17 cellular contexts compared by ENCODE assay signal in genomic region chr10:132130286-132131265, GRCh38.
"Had no signal": no experiment of that assay in that cellular context is flagged by ENCODE, and none has a peak within 500 bp of the region (broad histone marks: within the 10 kb centered on the region; RNA-seq: fewer than 3 reads in every experiment).

No MANE protein-coding gene starts in this region.

- H3K27ac ChIP-seq: breast epithelium, coronary artery, esophagus muscularis mucosa, prostate gland, tibial artery had no signal

- ATAC-seq: activated T-cell treated with anti-CD3 and anti-CD28 coated beads, Interleukin-2, amount 50 U/mL, for 72 hours; naive thymus-derived CD4-positive, alpha-beta T cell; stimulated activated effector memory CD8-positive, alpha-beta T cell treated with anti-CD3 and anti-CD28 coated beads, Interleukin-12 subunit alpha, Interleukin-12 subunit beta, amount 100 ng/mL, for 72 hours; stimulated activated naive CD8-positive, alpha-beta T cell treated with anti-CD3 and anti-CD28 coated beads, Interleukin-15, amount 100 ng/mL, for 72 hours had no signal

- H3K27me3 ChIP-seq: breast epithelium had no signal

- H3K9me3 ChIP-seq: breast epithelium, esophagus muscularis mucosa, prostate gland, tibial artery had no signal

- H3K4me1 ChIP-seq: breast epithelium, esophagus muscularis mucosa, prostate gland, tibial artery had no signal

- H3K4me3 Mint-ChIP-seq: activated T-cell treated with anti-CD3 and anti-CD28 coated beads, Interleukin-2, amount 50 U/mL, for 72 hours; naive thymus-derived CD4-positive, alpha-beta T cell; neural crest cell; stimulated activated effector memory CD8-positive, alpha-beta T cell treated with anti-CD3 and anti-CD28 coated beads, Interleukin-12 subunit alpha, Interleukin-12 subunit beta, amount 100 ng/mL, for 72 hours; stimulated activated naive CD8-positive, alpha-beta T cell treated with anti-CD3 and anti-CD28 coated beads, Interleukin-15, amount 100 ng/mL, for 72 hours had no signal

- H3K27ac Mint-ChIP-seq: activated T-cell treated with anti-CD3 and anti-CD28 coated beads, Interleukin-2, amount 50 U/mL, for 72 hours; naive thymus-derived CD4-positive, alpha-beta T cell; stimulated activated effector memory CD8-positive, alpha-beta T cell treated with anti-CD3 and anti-CD28 coated beads, Interleukin-12 subunit alpha, Interleukin-12 subunit beta, amount 100 ng/mL, for 72 hours; stimulated activated naive CD8-positive, alpha-beta T cell treated with anti-CD3 and anti-CD28 coated beads, Interleukin-15, amount 100 ng/mL, for 72 hours had no signal

- H3K4me3 ChIP-seq: breast epithelium, coronary artery, esophagus muscularis mucosa, lung, prostate gland, tibial artery had no signal

- H3K36me3 ChIP-seq: breast epithelium, prostate gland, tibial artery had no signal

- H3K36me3 Mint-ChIP-seq: stimulated activated effector memory CD8-positive, alpha-beta T cell treated with anti-CD3 and anti-CD28 coated beads, Interleukin-12 subunit alpha, Interleukin-12 subunit beta, amount 100 ng/mL, for 72 hours had no signal

- H3K4me1 Mint-ChIP-seq: stimulated activated effector memory CD8-positive, alpha-beta T cell treated with anti-CD3 and anti-CD28 coated beads, Interleukin-12 subunit alpha, Interleukin-12 subunit beta, amount 100 ng/mL, for 72 hours; stimulated activated naive CD8-positive, alpha-beta T cell treated with anti-CD3 and anti-CD28 coated beads, Interleukin-15, amount 100 ng/mL, for 72 hours had no signal

- H3K9me3 Mint-ChIP-seq: neural crest cell; stimulated activated effector memory CD8-positive, alpha-beta T cell treated with anti-CD3 and anti-CD28 coated beads, Interleukin-12 subunit alpha, Interleukin-12 subunit beta, amount 100 ng/mL, for 72 hours had no signal

- DNase-seq: activated CD4-positive, alpha-beta T cell treated with anti-CD3 and anti-CD28 coated beads, Interleukin-2, amount 50 U/mL, for 48 hours; activated gamma-delta T cell; activated naive CD4-positive, alpha-beta T cell treated with anti-CD3 and anti-CD28 coated beads, Interleukin-2, amount 50 U/mL, for 16 hours; activated T-cell treated with anti-CD3 and anti-CD28 coated beads, Interleukin-2, amount 50 U/mL, for 72 hours; hippocampal formation; naive thymus-derived CD4-positive, alpha-beta T cell; stimulated activated CD4-positive, alpha-beta T cell treated with anti-CD3 and anti-CD28 coated beads, Interleukin-2, amount 100 ng/mL, for 24 hours; stimulated activated naive CD8-positive, alpha-beta T cell treated with anti-CD3 and anti-CD28 coated beads, Interleukin-15, amount 100 ng/mL, for 72 hours; T-helper 9 cell had no signal
